Comparison of ENCODE assay signal across 9 cellular contexts in the genomic region with DNA sequence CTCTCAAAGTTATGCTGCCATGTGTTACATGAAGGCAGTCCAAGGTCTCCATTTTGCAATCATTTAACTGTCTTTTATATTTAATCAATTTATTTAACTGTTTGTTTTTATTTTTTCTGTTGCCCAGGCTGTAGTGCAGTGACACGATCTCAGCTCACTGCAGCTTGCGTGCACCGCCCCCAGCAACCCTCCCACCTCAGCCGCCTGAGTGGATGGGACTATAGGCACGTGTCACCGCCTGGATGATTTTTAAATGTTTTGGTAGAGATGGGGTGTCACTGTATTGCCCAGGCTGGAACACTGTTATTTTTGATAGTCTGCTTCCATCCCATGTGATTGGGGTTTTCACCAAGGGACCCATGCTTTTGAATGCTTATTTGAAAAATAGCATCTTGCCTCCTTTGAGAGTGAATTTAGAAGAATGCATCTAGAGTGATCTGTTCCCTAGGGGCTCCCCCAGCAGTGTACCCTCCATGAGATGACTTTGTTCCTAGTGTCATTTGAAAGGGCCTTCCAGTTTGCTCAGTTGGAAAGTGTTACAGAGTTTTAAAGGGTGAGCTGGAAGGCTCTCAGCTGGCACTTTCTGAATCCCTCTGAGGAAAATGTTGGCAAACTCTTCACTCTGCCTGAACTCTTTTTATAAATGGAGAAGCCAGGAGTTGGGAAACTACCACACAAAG.
A peak's percentile ranks its signal among the peaks of the same experiment; 100 is the strongest.
DNase-seq lines count a peak whose midpoint lies in the region; ATAC-seq, FAIRE-seq and TF ChIP-seq lines count a peak whose summit lies in the region.
"Had no signal": no experiment of that assay in that cellular context is flagged by ENCODE, and none has a peak within 500 bp of the region (broad histone marks: within the 10 kb centered on the region; RNA-seq: fewer than 3 reads in every experiment).

No MANE protein-coding gene starts in this region.

- DNase-seq in GM23248 (peak; percentile 64), GM12878 (ENCODE audit: low read depth, low spot score) (no peak), memory B cell (ENCODE audit: low spot score in 2 of 2) (no peak), HK-2 (ENCODE audit: unreplicated experiment) (no peak), NCI-H1105 (lab: John Stamatoyannopoulos, UW) (no peak), A172 (ENCODE audit: low spot score) (no peak), GM13976 (ENCODE audit: low spot score) (no peak)
- DNase-seq: brain microvascular endothelial cell had no signal

- H3F3A ChIP-seq in GM23248 (ENCODE audit: insufficient read depth), result peaks cover 9% of the 10 kb centered on the region; the same call in 1 of the 2 replicates

- H3K9me3 ChIP-seq in GM23248 (ENCODE audit: low read depth) (no peaks in the 10 kb centered on the region), GM12878 (replicated peaks; ENCODE audit: control insufficient read depth, insufficient read depth, low read length) (no peaks in the 10 kb centered on the region; the same call in 1 of the 3 replicates)

- POLR2A ChIA-PET in GM12878 (lab: Charles Lee), result interaction anchor here (0.5 to 2.6 kb wide), 12 partner anchors 10 to 290 kb away, joined by 3 to 10 read pairs (median 3); no protein-coding TSS in a partner anchor

- CTCF ChIA-PET in GM12878 (lab: Yijun Ruan, JAX), result interaction anchor here (0.8 to 8.2 kb wide), 32 partner anchors 10 to 573 kb away, joined by 3 to 146 read pairs (median 5); no protein-coding TSS in a partner anchor

- no TSS peak for BruUV-seq in GM12878 (replicated peaks; lab: Mats Ljungman, UMichigan)

- no peak for TF ChIP-seq RAD21 in GM12878 (IDR thresholded peaks at IDR 0.05; ENCODE audit: insufficient read depth, low read depth, low read length)

- peak overlapping the region; percentile 1 for H3K27ac Mint-ChIP-seq in memory B cell

- no peak for FAIRE-seq in GM12878 (lab: Jason Lieb, UNC)

- H3K27ac ChIP-seq in ACC112 (ENCODE audit: low read depth, low read length) (peak overlapping the region; percentile 30; the same call in 1 of the 2 replicates), GM23248 (peak overlapping the region; percentile 32), GM12878 (ENCODE audit: control insufficient read depth, insufficient read depth) (peak overlapping the region; percentile 40; the same call in 1 of the 2 replicates)
- H3K27ac ChIP-seq: brain microvascular endothelial cell had no signal

- no peaks in the 10 kb centered on the region for H3K9me2 ChIP-seq in GM23248 (ENCODE audit: insufficient read depth)

- SMC1A ChIA-PET in GM12878 (lab: Charles Lee; ENCODE audit: uncharacterized antibody, unreplicated experiment), result interaction anchor here (0.8 to 11.8 kb wide), 35 partner anchors 9 to 233 kb away, joined by 3 to 123 read pairs (median 9); no protein-coding TSS in a partner anchor

- peak overlapping the region; percentile 42; the same call in 1 of the 2 replicates for H3K9ac ChIP-seq in GM23248
- no peak overlapping the region; the same call in 1 of the 2 replicates for H3K9ac ChIP-seq in GM12878 (ENCODE audit: control insufficient read depth, insufficient read depth, low read length)

- H2AFZ ChIP-seq in ACC112 (ENCODE audit: low read length, unreplicated experiment) (no peak overlapping the region), GM23248 (no peak overlapping the region), GM12878 (ENCODE audit: control insufficient read depth, low read depth, low read length) (no peak overlapping the region)

- H3K4me3 ChIP-seq in ACC112 (ENCODE audit: low read depth, low read length) (no peak overlapping the region), GM23248 (no peak overlapping the region), GM12878 (no peak overlapping the region)

- ATAC-seq in GM12878 (no peak), memory B cell (ENCODE audit: low read depth) (no peak)

- TF ChIP-seq POLR2A in GM12878 (IDR thresholded peaks at IDR 0.05; ENCODE audit: low read depth, low read length), result no peak

- peaks cover 10% of the 10 kb centered on the region for H3K4me1 ChIP-seq in ACC112 (ENCODE audit: control insufficient read depth, insufficient read depth, low read length, unreplicated experiment)
- peaks cover 34% of the 10 kb centered on the region for H3K4me1 ChIP-seq in GM23248 (ENCODE audit: insufficient read depth)
- peaks cover 64% of the 10 kb centered on the region for H3K4me1 ChIP-seq in GM12878 (ENCODE audit: control insufficient read depth, insufficient read depth, low read length)

- H3K36me3 ChIP-seq in ACC112 (ENCODE audit: insufficient read depth, low read length) (0 out of 2 replicates have a peak, but pooled peaks cover 3% of the 10 kb centered on the region), GM23248 (ENCODE audit: low read depth) (no peaks in the 10 kb centered on the region), GM12878 (ENCODE audit: control insufficient read depth in 2 of 2, insufficient read depth in 2 of 2, low read length in 1 of 2) (peaks cover 0 to 8% of the 10 kb centered on the region in 2 experiments; a peak in 3 of 4 replicates)
- H3K36me3 ChIP-seq: brain microvascular endothelial cell had no signal

- H3K79me2 ChIP-seq in ACC112 (ENCODE audit: control insufficient read depth, insufficient read depth, low read length, unreplicated experiment) (peaks cover 57% of the 10 kb centered on the region), GM23248 (ENCODE audit: insufficient read depth) (peaks cover 100% of the 10 kb centered on the region), GM12878 (ENCODE audit: control insufficient read depth, insufficient read depth, low read length) (peaks cover 96% of the 10 kb centered on the region)

- H4K20me1 ChIP-seq in GM23248 (ENCODE audit: insufficient read depth) (peaks cover 7% of the 10 kb centered on the region; the same call in 1 of the 2 replicates), GM12878 (ENCODE audit: control insufficient read depth, insufficient read depth) (no peaks in the 10 kb centered on the region)

- RAD21 ChIA-PET in GM12878 (lab: Charles Lee; ENCODE audit: unreplicated experiment), result interaction anchor here (0.8 to 8.2 kb wide), 32 partner anchors 11 to 794 kb away, joined by 3 to 75 read pairs (median 6); partner anchors contain the start of gene JARID2

- peaks cover 56% of the 10 kb centered on the region for H3K4me1 Mint-ChIP-seq in memory B cell

- TF ChIP-seq CTCF in GM12878 (IDR thresholded peaks at IDR 0.05 in 2 of 3, conservative IDR thresholded peaks at IDR 0.05 in 1 of 3; ENCODE audit: control insufficient read depth in 2 of 3, extremely low read depth in 1 of 3, insufficient read depth in 1 of 3, low read depth in 3 of 3, low read length in 3 of 3) (no peak), GM13976 (IDR thresholded peaks at IDR 0.05; ENCODE audit: borderline replicate concordance, control extremely low read depth, extremely low read depth, insufficient read depth, missing control alignments) (no peak)

- no peak for TF ChIP-seq EP300 in GM12878 (IDR thresholded peaks at IDR 0.05; ENCODE audit: borderline replicate concordance in 1 of 2, control insufficient read depth in 1 of 2, low read depth in 2 of 2, low read length in 2 of 2)

- H3K4me3 Mint-ChIP-seq in memory B cell, result no peak overlapping the region

- peak overlapping the region; percentile 50 for H3K4me2 ChIP-seq in GM23248 (ENCODE audit: unreplicated experiment)
- H3K4me2 ChIP-seq in GM12878 (ENCODE audit: control insufficient read depth, insufficient read depth), result peak overlapping the region; percentile 54; the same call in 1 of the 2 replicates

- H3K27me3 Mint-ChIP-seq in memory B cell, result no peaks in the 10 kb centered on the region

- H3K27me3 ChIP-seq in ACC112 (ENCODE audit: insufficient read depth, low read length), result no peaks in the 10 kb centered on the region
- no peaks in the 10 kb centered on the region for H3K27me3 ChIP-seq in GM23248 (replicated peaks; ENCODE audit: insufficient read depth)
- H3K27me3 ChIP-seq in GM12878 (replicated peaks in 1 of 2; ENCODE audit: control insufficient read depth in 2 of 2, insufficient read depth in 2 of 2, low read length in 1 of 2), result no peaks in the 10 kb centered on the region
- H3K27me3 ChIP-seq: brain microvascular endothelial cell had no signal

- no peaks in the 10 kb centered on the region for H3K9me3 Mint-ChIP-seq in memory B cell

- peaks cover 2% of the 10 kb centered on the region for H3K36me3 Mint-ChIP-seq in memory B cell

- in situ Hi-C loops in GM23248 (cut with MboI), result no loop called here
- in situ Hi-C loops in GM12878 (cut with MboI), result loop anchor here (5.0 to 10.0 kb wide), 2 partner anchors 137 to 1174 kb away; no protein-coding TSS in a partner anchor
- in situ Hi-C loops in GM13976 (cut with MboI; ENCODE audit: low sequenced_read_pairs, unreplicated experiment), result loop anchor here (25.0 kb wide), 1 partner anchor 1177 kb away; no protein-coding TSS in a partner anchor

- intact Hi-C loops in GM12878 (cut with micrococcal nuclease; ENCODE audit: unreplicated experiment), result loop anchor here (5.0 kb wide), 2 partner anchors 512 to 1177 kb away; no protein-coding TSS in a partner anchor

- WGBS in GM23248 (ENCODE audit: low coverage in 1 of 2, low lambda C conversion rate in 2 of 2, missing lambda C conversion rate in 2 of 2), 2 experiments, result 86 to 93% methylated on average over 6 of the region's 6 CpGs
- WGBS in GM12878 (ENCODE audit: insufficient coverage, insufficient replicate concordance, low lambda C conversion rate, missing lambda C conversion rate), result 98% methylated on average over 6 of the region's 6 CpGs
